In the genomic region with DNA sequence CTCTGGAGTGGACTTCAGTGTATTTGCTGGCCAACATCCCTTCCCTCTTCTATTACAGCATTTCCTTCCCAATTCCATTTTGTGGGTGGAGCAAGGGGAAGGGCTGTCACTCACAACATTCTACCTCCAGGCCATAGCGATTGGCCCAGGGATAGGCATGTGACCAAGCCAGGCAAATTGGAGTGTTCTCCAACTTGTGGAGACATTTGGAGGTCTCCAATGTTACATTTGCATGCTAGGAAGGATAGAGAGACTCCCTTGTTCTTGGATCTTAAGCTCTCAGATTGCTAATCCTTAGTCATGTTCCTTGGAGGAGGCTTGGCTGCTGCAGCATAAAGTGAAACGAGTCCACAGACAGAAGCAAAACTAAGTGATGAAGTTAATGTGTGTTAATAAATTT, we compare ENCODE assay signal across 16 cellular contexts.
DNase-seq lines count a peak whose midpoint lies in the region; FAIRE-seq and TF ChIP-seq lines count a peak whose summit lies in the region.
"Had no signal": no experiment of that assay in that cellular context is flagged by ENCODE, and none has a peak within 500 bp of the region (broad histone marks: within the 10 kb centered on the region; RNA-seq: fewer than 3 reads in every experiment).

No MANE protein-coding gene starts in this region.

- H3K4me1 ChIP-seq in keratinocyte (ENCODE audit: control insufficient read depth, extremely low read depth, insufficient read depth, low read length) (peaks cover 31% of the 10 kb centered on the region), hepatocyte (ENCODE audit: insufficient read depth) (no peaks in the 10 kb centered on the region)

- peaks cover 48% of the 10 kb centered on the region for H3K4me1 Mint-ChIP-seq in T-helper 1 cell treated with Interleukin-12 subunit alpha and Interleukin-12 subunit beta and Interleukin-4 antibody, amounts not matched to agents 30 μg/mL and 1 μg/mL, for 36 hours (ENCODE audit: low read depth)

- H3K27ac ChIP-seq in brain microvascular endothelial cell = no peak overlapping the region
- peak overlapping the region; percentile 16 for H3K27ac ChIP-seq in keratinocyte (ENCODE audit: control insufficient read depth, insufficient read depth, low read length)
- H3K27ac ChIP-seq in hepatocyte = no peak overlapping the region
- H3K27ac ChIP-seq: HL-60 had no signal

- H4K20me1 ChIP-seq in keratinocyte (ENCODE audit: control insufficient read depth, extremely low read depth, insufficient read depth, low read length) (no peaks in the 10 kb centered on the region), hepatocyte (ENCODE audit: insufficient read depth, poor library complexity, severe bottlenecking) (no peaks in the 10 kb centered on the region)

- H3K9me3 ChIP-seq in keratinocyte (ENCODE audit: control insufficient read depth, low read depth, low read length) (no peaks in the 10 kb centered on the region), hepatocyte (ENCODE audit: low read depth) (no peaks in the 10 kb centered on the region)

- peaks cover 24% of the 10 kb centered on the region for H3K9me3 Mint-ChIP-seq in T-helper 1 cell treated with Interleukin-12 subunit alpha and Interleukin-12 subunit beta and Interleukin-4 antibody, amounts not matched to agents 30 μg/mL and 1 μg/mL, for 36 hours

- H3K79me2 ChIP-seq in keratinocyte (ENCODE audit: control insufficient read depth, insufficient read depth, low read length) = no peaks in the 10 kb centered on the region
- no peaks in the 10 kb centered on the region for H3K79me2 ChIP-seq in hepatocyte

- in situ Hi-C loops in brain microvascular endothelial cell (cut with HindIII; ENCODE audit: low pct_ligation_motif_present, low sequenced_read_pairs) = no loop called here

- no peak for FAIRE-seq in keratinocyte (lab: Jason Lieb, UNC)
- FAIRE-seq: RCC 7860 had no signal

- no peaks in the 10 kb centered on the region for H3K9me2 ChIP-seq in hepatocyte (replicated peaks; ENCODE audit: insufficient read depth)

- H3K36me3 Mint-ChIP-seq in T-helper 1 cell treated with Interleukin-12 subunit alpha and Interleukin-12 subunit beta and Interleukin-4 antibody, amounts not matched to agents 30 μg/mL and 1 μg/mL, for 36 hours (ENCODE audit: low read depth) = peaks cover 17% of the 10 kb centered on the region

- no peaks in the 10 kb centered on the region for H3K27me3 ChIP-seq in brain microvascular endothelial cell (replicated peaks)
- H3K27me3 ChIP-seq in keratinocyte (ENCODE audit: control insufficient read depth, extremely low read depth, insufficient read depth, low read length) = no peaks in the 10 kb centered on the region
- no peaks in the 10 kb centered on the region for H3K27me3 ChIP-seq in hepatocyte

- dilution Hi-C loops in keratinocyte (cut with MboI; ENCODE audit: extremely low pct_ligation_motif_present, low sequenced_read_pairs) = no loop called here

- H3K4me2 ChIP-seq in keratinocyte (ENCODE audit: control insufficient read depth, extremely low read depth, insufficient read depth, low read depth, low read length) (no peak overlapping the region), hepatocyte (no peak overlapping the region)

- H3K9me1 ChIP-seq in keratinocyte (ENCODE audit: control insufficient read depth, extremely low read depth, insufficient read depth, low read length) = no peaks in the 10 kb centered on the region

- H3K27ac Mint-ChIP-seq in T-helper 1 cell treated with Interleukin-12 subunit alpha and Interleukin-12 subunit beta and Interleukin-4 antibody, amounts not matched to agents 30 μg/mL and 1 μg/mL, for 36 hours = peak overlapping the region; percentile 88

- no peak overlapping the region for H3K9ac ChIP-seq in keratinocyte (ENCODE audit: control insufficient read depth, extremely low read depth, insufficient read depth, low read length)

- DNase-seq in T-helper 1 cell = no peak
- peak; percentile 22 for DNase-seq in RPMI7951 (ENCODE audit: low read depth)
- peak; percentile 5 for DNase-seq in brain microvascular endothelial cell
- DNase-seq in keratinocyte (ENCODE audit: low read depth, low spot score) = peak; percentile 33
- no peak for DNase-seq in hepatocyte (ENCODE audit: low spot score)
- no peak for DNase-seq in central memory CD4-positive, alpha-beta T cell
- no peak for DNase-seq in activated CD8-positive, alpha-beta memory T cell treated with anti-CD3 and anti-CD28 coated beads, Interleukin-2, amount 50 U/mL, for 4 hours
- DNase-seq: 8988T, C1 segment of cervical spinal cord, NCI-H1417 treated with DMSO at 0.1 percent for 48 hours, NCI-H2029 treated with DMSO at 0.1 percent for 48 hours, NCI-H524, SHP77 treated with DMSO at 0.1 percent for 48 hours had no signal

- H2AFZ ChIP-seq in keratinocyte (ENCODE audit: control insufficient read depth, low read length) (no peak overlapping the region), hepatocyte (no peak overlapping the region)

- H3K4me3 Mint-ChIP-seq in T-helper 1 cell treated with Interleukin-12 subunit alpha and Interleukin-12 subunit beta and Interleukin-4 antibody, amounts not matched to agents 30 μg/mL and 1 μg/mL, for 36 hours = no peak overlapping the region

- WGBS in hepatocyte (ENCODE audit: low lambda C conversion rate, missing lambda C conversion rate) = 100% methylated on average over 2 of the region's 2 CpGs

- H3K36me3 ChIP-seq in brain microvascular endothelial cell (replicated peaks) = no peaks in the 10 kb centered on the region
- no peaks in the 10 kb centered on the region for H3K36me3 ChIP-seq in keratinocyte (ENCODE audit: control insufficient read depth in 2 of 2, extremely low read depth in 1 of 2, insufficient read depth in 2 of 2, low read length in 2 of 2)
- no peaks in the 10 kb centered on the region for H3K36me3 ChIP-seq in hepatocyte (replicated peaks; ENCODE audit: insufficient read depth, low read depth)

- H3K4me3 ChIP-seq in brain microvascular endothelial cell (ENCODE audit: low read depth, low read length) = no peak overlapping the region
- H3K4me3 ChIP-seq in keratinocyte (ENCODE audit: control insufficient read depth in 2 of 3, extremely low read depth in 1 of 3, insufficient read depth in 2 of 3, low read depth in 1 of 3, low read length in 3 of 3) = no peak overlapping the region
- H3K4me3 ChIP-seq in hepatocyte = no peak overlapping the region

- peaks cover 7% of the 10 kb centered on the region for H3K27me3 Mint-ChIP-seq in T-helper 1 cell treated with Interleukin-12 subunit alpha and Interleukin-12 subunit beta and Interleukin-4 antibody, amounts not matched to agents 30 μg/mL and 1 μg/mL, for 36 hours (ENCODE audit: low read depth)

- TF ChIP-seq CTCF in brain microvascular endothelial cell (IDR thresholded peaks at IDR 0.05; ENCODE audit: low read depth, low read length, missing control alignments) (no peak), keratinocyte (optimal IDR thresholded peaks at IDR 0.05 in 1 of 3, IDR thresholded peaks at IDR 0.05 in 1 of 3, conservative IDR thresholded peaks at IDR 0.05 in 1 of 3; ENCODE audit: extremely low read depth in 1 of 3, insufficient read depth in 2 of 3, low read length in 3 of 3) (no peak), hepatocyte (IDR thresholded peaks at IDR 0.05; ENCODE audit: poor library complexity) (no peak)

Comparison
In these comparisons a context has a peak if more than half of its experiments do, and no peak if none do; other contexts are left out.
1. DNase-seq: peak in RPMI7951 (single experiment), brain microvascular endothelial cell (single experiment) and keratinocyte (single experiment); none in T-helper 1 cell (0 of 5), hepatocyte (single experiment), central memory CD4-positive, alpha-beta T cell (single experiment) and activated CD8-positive, alpha-beta memory T cell treated with anti-CD3 and anti-CD28 coated beads, Interleukin-2, amount 50 U/mL, for 4 hours (single experiment).